ENCODE assay signal across 22 cellular contexts in genomic region chr2:5913729-5914390, GRCh38.
"Had no signal": no experiment of that assay in that cellular context is flagged by ENCODE, and none has a peak within 500 bp of the region (broad histone marks: within the 10 kb centered on the region; RNA-seq: fewer than 3 reads in every experiment).

No MANE protein-coding gene starts in this region.

- H3K27me3 ChIP-seq: body of pancreas, gastroesophageal sphincter, pancreas, right lobe of liver, tibial artery had no signal

- H3K27me3 Mint-ChIP-seq: activated CD4-positive, alpha-beta memory T cell treated with anti-CD3 and anti-CD28 coated beads, Interleukin-2, amount 10 ng/mL, durations not matched to agents 7 days and 5 days; activated CD4-positive, alpha-beta T cell treated with anti-CD3 and anti-CD28 coated beads, Interleukin-2, amount 10 ng/mL, durations not matched to agents 24 days and 14 days; activated naive CD8-positive, alpha-beta T cell treated with anti-CD3 and anti-CD28 coated beads, Interleukin-2, amount 50 U/mL, for 24 hours; central memory CD8-positive, alpha-beta T cell; stimulated activated naive CD8-positive, alpha-beta T cell treated with anti-CD3 and anti-CD28 coated beads, Interleukin-15, amount 100 ng/mL, for 72 hours had no signal

- DNase-seq: activated CD4-positive, alpha-beta memory T cell treated with anti-CD3 and anti-CD28 coated beads, Interleukin-2, amount 10 ng/mL, durations not matched to agents 7 days and 5 days; activated CD4-positive, alpha-beta T cell treated with anti-CD3 and anti-CD28 coated beads, Interleukin-2, amount 10 ng/mL, durations not matched to agents 24 days and 14 days; activated effector memory CD4-positive, alpha-beta T cell treated with anti-CD3 and anti-CD28 coated beads, Interleukin-2, amount 50 U/mL, for 16 hours; activated naive CD4-positive, alpha-beta T cell treated with anti-CD3 and anti-CD28 coated beads, Interleukin-2, amount 50 U/mL, for 16 hours; activated naive CD8-positive, alpha-beta T cell treated with anti-CD3 and anti-CD28 coated beads, Interleukin-2, amount 50 U/mL, for 24 hours; body of pancreas; effector memory CD4-positive, alpha-beta T cell; kidney glomerular epithelial cell; nephron progenitor cell; pancreas; right lobe of liver; stimulated activated CD4-positive, alpha-beta T cell treated with anti-CD3 and anti-CD28 coated beads, Interleukin-2, amount 100 ng/mL, for 24 hours; stimulated activated naive CD8-positive, alpha-beta T cell treated with anti-CD3 and anti-CD28 coated beads, Interleukin-15, amount 100 ng/mL, for 72 hours; tibial artery had no signal

- H3K36me3 Mint-ChIP-seq: stimulated activated effector memory CD8-positive, alpha-beta T cell treated with anti-CD3 and anti-CD28 coated beads, Interleukin-12 subunit alpha, Interleukin-12 subunit beta, amount 100 ng/mL, for 72 hours had no signal

- H3K27ac Mint-ChIP-seq: activated CD4-positive, alpha-beta memory T cell treated with anti-CD3 and anti-CD28 coated beads, Interleukin-2, amount 10 ng/mL, durations not matched to agents 7 days and 5 days; activated CD4-positive, alpha-beta T cell treated with anti-CD3 and anti-CD28 coated beads, Interleukin-2, amount 10 ng/mL, durations not matched to agents 24 days and 14 days; activated naive CD8-positive, alpha-beta T cell treated with anti-CD3 and anti-CD28 coated beads, Interleukin-2, amount 50 U/mL, for 24 hours; nephron progenitor cell; stimulated activated effector memory CD8-positive, alpha-beta T cell treated with anti-CD3 and anti-CD28 coated beads, Interleukin-12 subunit alpha, Interleukin-12 subunit beta, amount 100 ng/mL, for 72 hours; stimulated activated naive CD8-positive, alpha-beta T cell treated with anti-CD3 and anti-CD28 coated beads, Interleukin-15, amount 100 ng/mL, for 72 hours had no signal

- H3K4me3 ChIP-seq: body of pancreas, gastroesophageal sphincter, pancreas, right lobe of liver, skin epidermis, tibial artery had no signal

- H3K4me1 Mint-ChIP-seq: activated CD4-positive, alpha-beta memory T cell treated with anti-CD3 and anti-CD28 coated beads, Interleukin-2, amount 10 ng/mL, durations not matched to agents 7 days and 5 days; activated CD4-positive, alpha-beta T cell treated with anti-CD3 and anti-CD28 coated beads, Interleukin-2, amount 10 ng/mL, durations not matched to agents 24 days and 14 days; activated naive CD8-positive, alpha-beta T cell treated with anti-CD3 and anti-CD28 coated beads, Interleukin-2, amount 50 U/mL, for 24 hours; central memory CD8-positive, alpha-beta T cell; stimulated activated effector memory CD8-positive, alpha-beta T cell treated with anti-CD3 and anti-CD28 coated beads, Interleukin-12 subunit alpha, Interleukin-12 subunit beta, amount 100 ng/mL, for 72 hours; stimulated activated naive CD8-positive, alpha-beta T cell treated with anti-CD3 and anti-CD28 coated beads, Interleukin-15, amount 100 ng/mL, for 72 hours had no signal

- ATAC-seq: activated CD4-positive, CD25-positive, alpha-beta regulatory T cell treated with anti-CD3 and anti-CD28 coated beads, Interleukin-2, amount 50 U/mL, for 24 hours; activated naive CD8-positive, alpha-beta T cell treated with anti-CD3 and anti-CD28 coated beads, Interleukin-2, amount 50 U/mL, for 24 hours; body of pancreas; esophagus mucosa; gastroesophageal sphincter; right lobe of liver; stimulated activated effector memory CD8-positive, alpha-beta T cell treated with anti-CD3 and anti-CD28 coated beads, Interleukin-12 subunit alpha, Interleukin-12 subunit beta, amount 100 ng/mL, for 72 hours; stimulated activated naive CD8-positive, alpha-beta T cell treated with anti-CD3 and anti-CD28 coated beads, Interleukin-15, amount 100 ng/mL, for 72 hours had no signal

- H3K27ac ChIP-seq: body of pancreas, gastroesophageal sphincter, pancreas, right lobe of liver, skin epidermis, tibial artery had no signal

- H3K4me1 ChIP-seq: body of pancreas, pancreas, right lobe of liver, tibial artery had no signal

- H3K36me3 ChIP-seq: gastroesophageal sphincter, pancreas, right lobe of liver, tibial artery had no signal

- FAIRE-seq: colon, endothelial cell of umbilical vein, pancreas had no signal

- H3K9me3 ChIP-seq: body of pancreas, pancreas, right lobe of liver, tibial artery had no signal

- H3K4me3 Mint-ChIP-seq: activated CD4-positive, alpha-beta memory T cell treated with anti-CD3 and anti-CD28 coated beads, Interleukin-2, amount 10 ng/mL, durations not matched to agents 7 days and 5 days; activated CD4-positive, alpha-beta T cell treated with anti-CD3 and anti-CD28 coated beads, Interleukin-2, amount 10 ng/mL, durations not matched to agents 24 days and 14 days; activated naive CD8-positive, alpha-beta T cell treated with anti-CD3 and anti-CD28 coated beads, Interleukin-2, amount 50 U/mL, for 24 hours; central memory CD8-positive, alpha-beta T cell; nephron progenitor cell; stimulated activated effector memory CD8-positive, alpha-beta T cell treated with anti-CD3 and anti-CD28 coated beads, Interleukin-12 subunit alpha, Interleukin-12 subunit beta, amount 100 ng/mL, for 72 hours; stimulated activated naive CD8-positive, alpha-beta T cell treated with anti-CD3 and anti-CD28 coated beads, Interleukin-15, amount 100 ng/mL, for 72 hours had no signal
